Comparison of ENCODE assay signal across 1 cellular context in the genomic region with DNA sequence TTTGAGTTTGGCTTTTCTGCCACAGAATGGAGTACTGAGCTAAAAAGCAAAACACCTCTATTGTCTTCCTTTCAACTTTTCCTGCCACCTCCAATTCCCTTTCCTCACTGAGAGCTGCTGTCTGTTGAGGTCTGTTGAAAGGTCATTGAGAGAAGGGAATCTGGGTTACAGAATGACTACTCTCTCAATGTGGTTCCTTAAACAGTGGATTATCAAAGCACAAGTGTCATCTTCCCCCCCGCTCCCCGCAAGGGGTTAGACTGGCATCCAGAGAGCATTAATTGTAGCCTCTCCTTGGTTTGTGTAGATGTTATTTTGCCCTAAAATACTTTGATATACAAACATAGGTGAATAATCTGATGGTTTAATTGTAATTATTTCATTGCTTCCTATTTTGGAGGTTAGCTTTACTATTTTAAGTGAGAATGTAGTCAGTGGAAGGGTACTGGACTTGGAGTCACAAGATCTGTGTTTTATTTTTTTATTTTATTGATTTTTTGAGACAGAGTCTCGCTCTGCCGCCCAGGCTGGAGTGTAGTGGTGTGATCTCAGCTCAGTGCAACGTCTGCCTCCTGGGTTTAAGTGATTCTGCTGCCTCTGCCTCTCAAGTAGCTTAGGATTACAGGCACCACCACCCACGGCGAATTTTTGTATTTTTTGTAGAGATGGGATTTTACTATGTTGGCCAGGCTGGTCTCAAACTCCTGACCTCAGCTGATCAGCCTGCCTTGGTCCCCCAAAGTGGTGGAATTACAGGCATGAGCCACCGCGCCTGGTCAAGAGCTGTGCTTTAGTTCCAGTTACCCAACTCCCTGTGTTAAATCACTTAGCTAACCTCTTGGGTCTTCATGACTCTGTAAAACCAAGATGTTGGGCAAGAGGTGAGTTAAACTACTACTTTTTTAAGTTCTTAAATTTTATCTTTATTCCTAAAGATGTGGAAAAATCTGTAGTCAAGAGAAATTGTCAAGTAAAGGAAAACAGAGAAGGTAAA.
TF ChIP-seq lines count a peak whose summit lies in the region.

No MANE protein-coding gene starts in this region.

TF ChIP-seq in HEK293, 187 proteins besides CTCF, POLR2A, EP300 and RAD21 (continued from another document and continues in another):
- TF ChIP-seq ELK4 (IDR thresholded peaks at IDR 0.05; ENCODE audit: borderline replicate concordance, low read depth, low read length), result no peak
- TF ChIP-seq ZNF792 (tag by site-specific recombination; IDR thresholded peaks at IDR 0.05), result no peak
- TF ChIP-seq KLF1 (tag by site-specific recombination; IDR thresholded peaks at IDR 0.05), result no peak
- no peak for TF ChIP-seq ZNF544 (tag by site-specific recombination; IDR thresholded peaks at IDR 0.05)
- TF ChIP-seq, protein P1, sequence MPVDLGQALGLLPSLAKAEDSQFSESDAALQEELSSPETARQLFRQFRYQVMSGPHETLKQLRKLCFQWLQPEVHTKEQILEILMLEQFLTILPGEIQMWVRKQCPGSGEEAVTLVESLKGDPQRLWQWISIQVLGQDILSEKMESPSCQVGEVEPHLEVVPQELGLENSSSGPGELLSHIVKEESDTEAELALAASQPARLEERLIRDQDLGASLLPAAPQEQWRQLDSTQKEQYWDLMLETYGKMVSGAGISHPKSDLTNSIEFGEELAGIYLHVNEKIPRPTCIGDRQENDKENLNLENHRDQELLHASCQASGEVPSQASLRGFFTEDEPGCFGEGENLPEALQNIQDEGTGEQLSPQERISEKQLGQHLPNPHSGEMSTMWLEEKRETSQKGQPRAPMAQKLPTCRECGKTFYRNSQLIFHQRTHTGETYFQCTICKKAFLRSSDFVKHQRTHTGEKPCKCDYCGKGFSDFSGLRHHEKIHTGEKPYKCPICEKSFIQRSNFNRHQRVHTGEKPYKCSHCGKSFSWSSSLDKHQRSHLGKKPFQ (tag by site-specific recombination; IDR thresholded peaks at IDR 0.05), result peak; percentile 87
- TF ChIP-seq, protein P2, sequence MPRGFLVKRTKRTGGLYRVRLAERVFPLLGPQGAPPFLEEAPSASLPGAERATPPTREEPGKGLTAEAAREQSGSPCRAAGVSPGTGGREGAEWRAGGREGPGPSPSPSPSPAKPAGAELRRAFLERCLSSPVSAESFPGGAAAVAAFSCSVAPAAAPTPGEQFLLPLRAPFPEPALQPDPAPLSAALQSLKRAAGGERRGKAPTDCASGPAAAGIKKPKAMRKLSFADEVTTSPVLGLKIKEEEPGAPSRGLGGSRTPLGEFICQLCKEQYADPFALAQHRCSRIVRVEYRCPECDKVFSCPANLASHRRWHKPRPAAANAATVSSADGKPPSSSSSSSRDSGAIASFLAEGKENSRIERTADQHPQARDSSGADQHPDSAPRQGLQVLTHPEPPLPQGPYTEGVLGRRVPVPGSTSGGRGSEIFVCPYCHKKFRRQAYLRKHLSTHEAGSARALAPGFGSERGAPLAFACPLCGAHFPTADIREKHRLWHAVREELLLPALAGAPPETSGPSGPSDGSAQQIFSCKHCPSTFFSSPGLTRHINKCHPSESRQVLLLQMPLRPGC (tag by site-specific recombination; IDR thresholded peaks at IDR 0.05), result no peak
- peak; percentile 51 for TF ChIP-seq ZFHX2 (tag by site-specific recombination; conservative IDR thresholded peaks at IDR 0.05)
- TF ChIP-seq ZNF10 (tag by site-specific recombination; IDR thresholded peaks at IDR 0.05), result no peak
- TF ChIP-seq ZNF202 (tag by site-specific recombination; IDR thresholded peaks at IDR 0.05; ENCODE audit: borderline replicate concordance), result no peak
- TF ChIP-seq, protein P3, sequence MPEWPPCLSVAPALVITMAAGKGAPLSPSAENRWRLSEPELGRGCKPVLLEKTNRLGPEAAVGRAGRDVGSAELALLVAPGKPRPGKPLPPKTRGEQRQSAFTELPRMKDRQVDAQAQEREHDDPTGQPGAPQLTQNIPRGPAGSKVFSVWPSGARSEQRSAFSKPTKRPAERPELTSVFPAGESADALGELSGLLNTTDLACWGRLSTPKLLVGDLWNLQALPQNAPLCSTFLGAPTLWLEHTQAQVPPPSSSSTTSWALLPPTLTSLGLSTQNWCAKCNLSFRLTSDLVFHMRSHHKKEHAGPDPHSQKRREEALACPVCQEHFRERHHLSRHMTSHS (tag by site-specific recombination; IDR thresholded peaks at IDR 0.05), result no peak
- TF ChIP-seq PBX3 (CRISPR knock-in tag; IDR thresholded peaks at IDR 0.05), result no peak
- no peak for TF ChIP-seq ZNF473 (tag by site-specific recombination; IDR thresholded peaks at IDR 0.05)
- TF ChIP-seq ZXDB (tag by site-specific recombination; IDR thresholded peaks at IDR 0.05), result no peak
- no peak for TF ChIP-seq ZNF501 (tag by site-specific recombination; IDR thresholded peaks at IDR 0.05)
- TF ChIP-seq ZNF211 (tag by site-specific recombination; IDR thresholded peaks at IDR 0.05; ENCODE audit: low read depth), result no peak
- peak; percentile 36; the same call in 1 of the 2 replicates for TF ChIP-seq ZEB2 (tag by site-specific recombination; IDR thresholded peaks at IDR 0.05)
- no peak for TF ChIP-seq ZNF175 (tag by site-specific recombination; IDR thresholded peaks at IDR 0.05)
- TF ChIP-seq KLF8 (tag by site-specific recombination; IDR thresholded peaks at IDR 0.05), result no peak
- no peak for TF ChIP-seq ZNF514 (tag by site-specific recombination; IDR thresholded peaks at IDR 0.05)
- TF ChIP-seq, protein P4, sequence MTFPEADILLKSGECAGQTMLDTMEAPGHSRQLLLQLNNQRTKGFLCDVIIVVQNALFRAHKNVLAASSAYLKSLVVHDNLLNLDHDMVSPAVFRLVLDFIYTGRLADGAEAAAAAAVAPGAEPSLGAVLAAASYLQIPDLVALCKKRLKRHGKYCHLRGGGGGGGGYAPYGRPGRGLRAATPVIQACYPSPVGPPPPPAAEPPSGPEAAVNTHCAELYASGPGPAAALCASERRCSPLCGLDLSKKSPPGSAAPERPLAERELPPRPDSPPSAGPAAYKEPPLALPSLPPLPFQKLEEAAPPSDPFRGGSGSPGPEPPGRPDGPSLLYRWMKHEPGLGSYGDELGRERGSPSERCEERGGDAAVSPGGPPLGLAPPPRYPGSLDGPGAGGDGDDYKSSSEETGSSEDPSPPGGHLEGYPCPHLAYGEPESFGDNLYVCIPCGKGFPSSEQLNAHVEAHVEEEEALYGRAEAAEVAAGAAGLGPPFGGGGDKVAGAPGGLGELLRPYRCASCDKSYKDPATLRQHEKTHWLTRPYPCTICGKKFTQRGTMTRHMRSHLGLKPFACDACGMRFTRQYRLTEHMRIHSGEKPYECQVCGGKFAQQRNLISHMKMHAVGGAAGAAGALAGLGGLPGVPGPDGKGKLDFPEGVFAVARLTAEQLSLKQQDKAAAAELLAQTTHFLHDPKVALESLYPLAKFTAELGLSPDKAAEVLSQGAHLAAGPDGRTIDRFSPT (tag by site-specific recombination; IDR thresholded peaks at IDR 0.05), result peak; percentile 73
- TF ChIP-seq BCL11B (tag by site-specific recombination; IDR thresholded peaks at IDR 0.05; ENCODE audit: low read depth), result no peak
- TF ChIP-seq SP2 (tag by site-specific recombination; IDR thresholded peaks at IDR 0.05), result no peak
- TF ChIP-seq ZNF292 (tag by site-specific recombination; IDR thresholded peaks at IDR 0.05; ENCODE audit: borderline replicate concordance, low read depth), result no peak
- TF ChIP-seq, protein P5, sequence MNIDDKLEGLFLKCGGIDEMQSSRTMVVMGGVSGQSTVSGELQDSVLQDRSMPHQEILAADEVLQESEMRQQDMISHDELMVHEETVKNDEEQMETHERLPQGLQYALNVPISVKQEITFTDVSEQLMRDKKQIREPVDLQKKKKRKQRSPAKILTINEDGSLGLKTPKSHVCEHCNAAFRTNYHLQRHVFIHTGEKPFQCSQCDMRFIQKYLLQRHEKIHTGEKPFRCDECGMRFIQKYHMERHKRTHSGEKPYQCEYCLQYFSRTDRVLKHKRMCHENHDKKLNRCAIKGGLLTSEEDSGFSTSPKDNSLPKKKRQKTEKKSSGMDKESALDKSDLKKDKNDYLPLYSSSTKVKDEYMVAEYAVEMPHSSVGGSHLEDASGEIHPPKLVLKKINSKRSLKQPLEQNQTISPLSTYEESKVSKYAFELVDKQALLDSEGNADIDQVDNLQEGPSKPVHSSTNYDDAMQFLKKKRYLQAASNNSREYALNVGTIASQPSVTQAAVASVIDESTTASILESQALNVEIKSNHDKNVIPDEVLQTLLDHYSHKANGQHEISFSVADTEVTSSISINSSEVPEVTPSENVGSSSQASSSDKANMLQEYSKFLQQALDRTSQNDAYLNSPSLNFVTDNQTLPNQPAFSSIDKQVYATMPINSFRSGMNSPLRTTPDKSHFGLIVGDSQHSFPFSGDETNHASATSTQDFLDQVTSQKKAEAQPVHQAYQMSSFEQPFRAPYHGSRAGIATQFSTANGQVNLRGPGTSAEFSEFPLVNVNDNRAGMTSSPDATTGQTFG (tag by site-specific recombination; IDR thresholded peaks at IDR 0.05; ENCODE audit: borderline replicate concordance), result no peak
- TF ChIP-seq ZNF423 (tag by site-specific recombination; IDR thresholded peaks at IDR 0.05), result no peak
- TF ChIP-seq ZNF132 (tag by site-specific recombination; IDR thresholded peaks at IDR 0.05; ENCODE audit: borderline replicate concordance), result no peak
- no peak for TF ChIP-seq ZNF335 (tag by site-specific recombination; conservative IDR thresholded peaks at IDR 0.05)
- peak; percentile 13; the same call in 1 of the 2 replicates for TF ChIP-seq GLIS2 (tag by site-specific recombination; IDR thresholded peaks at IDR 0.05)
- TF ChIP-seq ZNF324 (tag by site-specific recombination; IDR thresholded peaks at IDR 0.05), result no peak
- TF ChIP-seq TCF7L2 (IDR thresholded peaks at IDR 0.05; ENCODE audit: borderline replicate concordance, low read depth, low read length), result no peak
- TF ChIP-seq ZNF24 (tag by site-specific recombination; IDR thresholded peaks at IDR 0.05), result no peak
- no peak for TF ChIP-seq ZBTB1 (tag by site-specific recombination; IDR thresholded peaks at IDR 0.05)
- TF ChIP-seq KLF16 (tag by site-specific recombination; IDR thresholded peaks at IDR 0.05), result no peak
- TF ChIP-seq ZNF510 (tag by site-specific recombination; IDR thresholded peaks at IDR 0.05; ENCODE audit: insufficient replicate concordance), result no peak
- no peak for TF ChIP-seq PRDM4 (tag by site-specific recombination; IDR thresholded peaks at IDR 0.05)
- 0 out of 2 replicates have a peak, but pooled peaks have one; percentile 46 for TF ChIP-seq ZNF362 (tag by site-specific recombination; IDR thresholded peaks at IDR 0.05)
- TF ChIP-seq, protein P6, sequence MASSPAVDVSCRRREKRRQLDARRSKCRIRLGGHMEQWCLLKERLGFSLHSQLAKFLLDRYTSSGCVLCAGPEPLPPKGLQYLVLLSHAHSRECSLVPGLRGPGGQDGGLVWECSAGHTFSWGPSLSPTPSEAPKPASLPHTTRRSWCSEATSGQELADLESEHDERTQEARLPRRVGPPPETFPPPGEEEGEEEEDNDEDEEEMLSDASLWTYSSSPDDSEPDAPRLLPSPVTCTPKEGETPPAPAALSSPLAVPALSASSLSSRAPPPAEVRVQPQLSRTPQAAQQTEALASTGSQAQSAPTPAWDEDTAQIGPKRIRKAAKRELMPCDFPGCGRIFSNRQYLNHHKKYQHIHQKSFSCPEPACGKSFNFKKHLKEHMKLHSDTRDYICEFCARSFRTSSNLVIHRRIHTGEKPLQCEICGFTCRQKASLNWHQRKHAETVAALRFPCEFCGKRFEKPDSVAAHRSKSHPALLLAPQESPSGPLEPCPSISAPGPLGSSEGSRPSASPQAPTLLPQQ (tag by site-specific recombination; IDR thresholded peaks at IDR 0.05), result no peak
- TF ChIP-seq ZNF133 (tag by site-specific recombination; IDR thresholded peaks at IDR 0.05), result no peak
- no peak for TF ChIP-seq ZFP3 (tag by site-specific recombination; IDR thresholded peaks at IDR 0.05; ENCODE audit: low read depth)
- TF ChIP-seq IKZF3 (tag by site-specific recombination; IDR thresholded peaks at IDR 0.05), result no peak
- TF ChIP-seq OSR2 (tag by site-specific recombination; IDR thresholded peaks at IDR 0.05), result peak; percentile 91
- no peak for TF ChIP-seq SETDB1 (IDR thresholded peaks at IDR 0.05; ENCODE audit: insufficient read length, low read length)
- TF ChIP-seq ZNF777 (tag by site-specific recombination; IDR thresholded peaks at IDR 0.05; ENCODE audit: borderline replicate concordance), result no peak
- peak; percentile 77 for TF ChIP-seq ZNF707 (tag by site-specific recombination; IDR thresholded peaks at IDR 0.05)
